In the genomic region with DNA sequence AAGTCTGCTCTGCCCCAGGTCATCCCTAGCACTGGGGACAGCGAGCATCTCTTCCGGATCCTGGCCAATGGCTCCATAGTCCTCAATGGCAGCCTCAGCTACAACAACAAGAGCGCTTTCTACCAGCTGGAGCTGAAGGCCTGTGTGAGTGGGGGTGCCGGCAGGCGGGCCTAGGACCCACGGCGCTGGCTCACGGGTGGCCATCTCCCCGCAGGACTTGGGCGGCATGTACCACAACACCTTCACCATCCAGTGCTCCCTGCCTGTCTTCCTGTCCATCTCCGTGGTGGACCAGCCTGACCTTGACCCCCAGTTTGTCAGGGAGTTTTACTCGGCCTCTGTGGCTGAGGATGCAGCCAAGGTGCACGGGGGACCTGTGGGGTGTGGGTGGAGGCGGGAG, we compare ENCODE assay signal across 4 cellular contexts. TPM values are rescaled to one million over a fixed set of nuclear protein-coding genes. Genes with fewer than 3 reads are reported as not detected.
"Had no signal": no experiment of that assay in that cellular context is flagged by ENCODE, and none has a peak within 500 bp of the region (broad histone marks: within the 10 kb centered on the region; RNA-seq: fewer than 3 reads in every experiment).

No MANE protein-coding gene starts in this region.

- DNase-seq: GDM1, GF-D8 had no signal

- ATAC-seq: GM12878 had no signal

- H3K4me3 ChIP-seq: GM12878 had no signal

RNA-seq across cellular contexts. Expression of a gene that starts 25.9 kb away (rescaled TPM):
- total RNA-seq: G401 had no signal

RNA-seq across cellular contexts. Expression of a gene that starts 55.3 kb away (rescaled TPM):
- total RNA-seq: GM12878 had no signal

RNA-seq across cellular contexts. Expression of a gene that starts 55.4 kb away (rescaled TPM):
- total RNA-seq: G401, GM12878 had no signal
- polyA plus RNA-seq: GM12878 had no signal
